Comparison of ENCODE assay signal across 1 cellular context in the genomic region with DNA sequence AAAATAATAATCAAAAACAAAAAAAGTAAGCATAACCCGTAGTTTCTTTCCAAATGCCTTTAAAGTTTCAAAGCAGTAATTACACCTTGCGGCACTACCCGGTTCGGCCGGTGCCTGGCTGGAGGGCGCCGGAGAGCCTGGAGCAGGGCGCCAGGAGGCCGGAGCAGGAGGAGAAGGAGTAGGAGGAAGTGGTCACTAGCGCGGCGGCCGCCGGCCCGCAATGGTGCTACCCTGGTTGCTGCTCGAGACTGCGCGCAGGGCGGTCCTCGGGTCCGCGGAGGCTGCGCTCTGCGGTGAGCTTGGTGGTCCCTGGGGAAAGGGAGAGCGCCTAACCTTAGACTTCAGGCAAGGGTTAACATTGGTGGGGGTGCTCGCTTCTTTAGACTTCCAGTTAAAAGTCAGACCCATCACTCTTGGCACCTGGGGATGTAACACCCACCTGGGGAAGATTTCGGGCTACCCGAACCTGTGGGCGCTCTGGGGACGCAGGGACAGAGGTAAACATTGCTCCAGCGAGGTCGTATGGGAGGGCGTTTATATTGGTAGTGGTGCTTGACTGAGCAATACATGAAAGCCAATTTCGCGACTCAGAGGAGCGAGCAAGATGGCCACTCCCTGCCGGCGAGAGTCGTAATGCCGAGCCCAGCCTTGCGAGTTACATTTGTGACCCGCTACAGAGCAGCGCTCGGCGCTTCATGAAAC.
TF ChIP-seq lines count a peak whose summit lies in the region.

No MANE protein-coding gene starts in this region.

TF ChIP-seq in HepG2, 621 proteins besides CTCF, POLR2A, EP300 and RAD21 (continued from another document and continues in another):
- TF ChIP-seq ZNF792 (CRISPR knock-in tag; IDR thresholded peaks at IDR 0.05) = peak; percentile 55; the same call in 1 of the 2 replicates
- TF ChIP-seq SAP130 (CRISPR knock-in tag; IDR thresholded peaks at IDR 0.05; ENCODE audit: low read depth) = peak; percentile 54
- no peak for TF ChIP-seq ZFP36 (IDR thresholded peaks at IDR 0.05; ENCODE audit: borderline replicate concordance, low read depth, low read length, partially characterized antibody)
- TF ChIP-seq, protein P1, sequence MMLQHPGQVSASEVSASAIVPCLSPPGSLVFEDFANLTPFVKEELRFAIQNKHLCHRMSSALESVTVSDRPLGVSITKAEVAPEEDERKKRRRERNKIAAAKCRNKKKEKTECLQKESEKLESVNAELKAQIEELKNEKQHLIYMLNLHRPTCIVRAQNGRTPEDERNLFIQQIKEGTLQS (CRISPR knock-in tag; IDR thresholded peaks at IDR 0.05) = no peak; the same call in 1 of the 2 replicates
- TF ChIP-seq NKX3-1 (CRISPR knock-in tag; IDR thresholded peaks at IDR 0.05) = no peak
- TF ChIP-seq, protein P2, sequence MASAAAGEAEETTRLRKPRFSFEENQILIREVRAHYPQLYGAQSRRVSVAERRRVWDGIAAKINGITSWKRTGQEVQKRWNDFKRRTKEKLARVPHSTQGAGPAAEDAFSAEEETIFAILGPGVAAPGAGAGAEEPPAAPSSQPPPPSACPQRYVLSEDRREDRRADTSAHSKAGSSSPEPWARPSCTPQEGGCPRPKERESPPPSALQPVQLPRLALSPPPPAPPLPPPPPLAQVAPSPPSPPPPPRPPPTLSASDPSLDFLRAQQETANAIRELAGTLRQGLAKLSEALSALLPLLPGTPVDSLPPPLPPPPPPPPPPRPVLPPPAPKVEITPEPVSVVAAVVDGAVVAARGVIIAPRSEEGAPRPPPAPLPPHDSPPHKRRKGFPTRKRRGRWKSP (CRISPR knock-in tag; IDR thresholded peaks at IDR 0.05) = peak; percentile 59
- TF ChIP-seq, protein P3, sequence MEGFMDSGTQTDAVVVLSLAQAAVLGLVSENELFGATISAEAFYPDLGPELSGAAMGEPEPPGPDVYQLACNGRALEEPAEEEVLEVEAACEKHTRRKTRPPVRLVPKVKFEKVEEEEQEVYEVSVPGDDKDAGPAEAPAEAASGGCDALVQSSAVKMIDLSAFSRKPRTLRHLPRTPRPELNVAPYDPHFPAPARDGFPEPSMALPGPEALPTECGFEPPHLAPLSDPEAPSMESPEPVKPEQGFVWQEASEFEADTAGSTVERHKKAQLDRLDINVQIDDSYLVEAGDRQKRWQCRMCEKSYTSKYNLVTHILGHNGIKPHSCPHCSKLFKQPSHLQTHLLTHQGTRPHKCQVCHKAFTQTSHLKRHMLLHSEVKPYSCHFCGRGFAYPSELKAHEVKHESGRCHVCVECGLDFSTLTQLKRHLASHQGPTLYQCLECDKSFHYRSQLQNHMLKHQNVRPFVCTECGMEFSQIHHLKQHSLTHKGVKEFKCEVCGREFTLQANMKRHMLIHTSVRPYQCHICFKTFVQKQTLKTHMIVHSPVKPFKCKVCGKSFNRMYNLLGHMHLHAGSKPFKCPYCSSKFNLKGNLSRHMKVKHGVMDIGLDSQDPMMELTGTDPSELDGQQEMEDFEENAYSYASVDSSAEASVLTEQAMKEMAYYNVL (CRISPR knock-in tag; IDR thresholded peaks at IDR 0.05; ENCODE audit: borderline replicate concordance) = no peak
- TF ChIP-seq, protein P4, sequence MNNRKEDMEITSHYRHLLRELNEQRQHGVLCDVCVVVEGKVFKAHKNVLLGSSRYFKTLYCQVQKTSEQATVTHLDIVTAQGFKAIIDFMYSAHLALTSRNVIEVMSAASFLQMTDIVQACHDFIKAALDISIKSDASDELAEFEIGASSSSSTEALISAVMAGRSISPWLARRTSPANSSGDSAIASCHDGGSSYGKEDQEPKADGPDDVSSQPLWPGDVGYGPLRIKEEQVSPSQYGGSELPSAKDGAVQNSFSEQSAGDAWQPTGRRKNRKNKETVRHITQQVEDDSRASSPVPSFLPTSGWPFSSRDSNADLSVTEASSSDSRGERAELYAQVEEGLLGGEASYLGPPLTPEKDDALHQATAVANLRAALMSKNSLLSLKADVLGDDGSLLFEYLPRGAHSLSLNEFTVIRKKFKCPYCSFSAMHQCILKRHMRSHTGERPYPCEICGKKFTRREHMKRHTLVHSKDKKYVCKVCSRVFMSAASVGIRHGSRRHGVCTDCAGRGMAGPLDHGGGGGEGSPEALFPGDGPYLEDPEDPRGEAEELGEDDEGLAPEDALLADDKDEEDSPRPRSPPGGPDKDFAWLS (CRISPR knock-in tag; IDR thresholded peaks at IDR 0.05; ENCODE audit: borderline replicate concordance) = no peak
- TF ChIP-seq SRSF1 (optimal IDR thresholded peaks at IDR 0.05; ENCODE audit: low read depth, low read length) = no peak
- TF ChIP-seq, protein P5, sequence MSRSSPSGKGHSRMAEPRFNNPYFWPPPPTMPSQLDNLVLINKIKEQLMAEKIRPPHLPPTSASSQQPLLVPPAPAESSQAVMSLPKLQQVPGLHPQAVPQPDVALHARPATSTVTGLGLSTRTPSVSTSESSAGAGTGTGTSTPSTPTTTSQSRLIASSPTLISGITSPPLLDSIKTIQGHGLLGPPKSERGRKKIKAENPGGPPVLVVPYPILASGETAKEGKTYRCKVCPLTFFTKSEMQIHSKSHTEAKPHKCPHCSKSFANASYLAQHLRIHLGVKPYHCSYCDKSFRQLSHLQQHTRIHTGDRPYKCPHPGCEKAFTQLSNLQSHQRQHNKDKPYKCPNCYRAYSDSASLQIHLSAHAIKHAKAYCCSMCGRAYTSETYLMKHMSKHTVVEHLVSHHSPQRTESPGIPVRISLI (CRISPR knock-in tag; IDR thresholded peaks at IDR 0.05; ENCODE audit: borderline replicate concordance) = no peak
- TF ChIP-seq, protein P6, sequence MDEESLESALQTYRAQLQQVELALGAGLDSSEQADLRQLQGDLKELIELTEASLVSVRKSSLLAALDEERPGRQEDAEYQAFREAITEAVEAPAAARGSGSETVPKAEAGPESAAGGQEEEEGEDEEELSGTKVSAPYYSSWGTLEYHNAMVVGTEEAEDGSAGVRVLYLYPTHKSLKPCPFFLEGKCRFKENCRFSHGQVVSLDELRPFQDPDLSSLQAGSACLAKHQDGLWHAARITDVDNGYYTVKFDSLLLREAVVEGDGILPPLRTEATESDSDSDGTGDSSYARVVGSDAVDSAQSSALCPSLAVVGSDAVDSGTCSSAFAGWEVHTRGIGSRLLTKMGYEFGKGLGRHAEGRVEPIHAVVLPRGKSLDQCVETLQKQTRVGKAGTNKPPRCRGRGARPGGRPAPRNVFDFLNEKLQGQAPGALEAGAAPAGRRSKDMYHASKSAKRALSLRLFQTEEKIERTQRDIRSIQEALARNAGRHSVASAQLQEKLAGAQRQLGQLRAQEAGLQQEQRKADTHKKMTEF (CRISPR knock-in tag; IDR thresholded peaks at IDR 0.05) = peak; percentile 83
- TF ChIP-seq, protein P7, sequence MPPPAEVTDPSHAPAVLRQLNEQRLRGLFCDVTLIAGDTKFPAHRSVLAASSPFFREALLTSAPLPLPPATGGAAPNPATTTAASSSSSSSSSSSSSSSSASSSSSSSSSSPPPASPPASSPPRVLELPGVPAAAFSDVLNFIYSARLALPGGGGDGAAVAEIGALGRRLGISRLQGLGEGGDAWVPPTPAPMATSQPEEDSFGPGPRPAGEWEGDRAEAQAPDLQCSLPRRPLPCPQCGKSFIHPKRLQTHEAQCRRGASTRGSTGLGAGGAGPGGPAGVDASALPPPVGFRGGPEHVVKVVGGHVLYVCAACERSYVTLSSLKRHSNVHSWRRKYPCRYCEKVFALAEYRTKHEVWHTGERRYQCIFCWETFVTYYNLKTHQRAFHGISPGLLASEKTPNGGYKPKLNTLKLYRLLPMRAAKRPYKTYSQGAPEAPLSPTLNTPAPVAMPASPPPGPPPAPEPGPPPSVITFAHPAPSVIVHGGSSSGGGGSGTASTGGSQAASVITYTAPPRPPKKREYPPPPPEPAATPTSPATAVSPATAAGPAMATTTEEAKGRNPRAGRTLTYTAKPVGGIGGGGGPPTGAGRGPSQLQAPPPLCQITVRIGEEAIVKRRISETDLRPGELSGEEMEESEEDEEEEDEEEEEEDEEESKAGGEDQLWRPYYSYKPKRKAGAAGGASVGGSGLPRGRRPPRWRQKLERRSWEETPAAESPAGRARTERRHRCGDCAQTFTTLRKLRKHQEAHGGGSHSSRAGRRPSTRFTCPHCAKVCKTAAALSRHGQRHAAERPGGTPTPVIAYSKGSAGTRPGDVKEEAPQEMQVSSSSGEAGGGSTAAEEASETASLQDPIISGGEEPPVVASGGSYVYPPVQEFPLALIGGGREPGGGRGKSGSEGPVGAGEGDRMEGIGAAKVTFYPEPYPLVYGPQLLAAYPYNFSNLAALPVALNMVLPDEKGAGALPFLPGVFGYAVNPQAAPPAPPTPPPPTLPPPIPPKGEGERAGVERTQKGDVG (CRISPR knock-in tag; IDR thresholded peaks at IDR 0.05; ENCODE audit: borderline replicate concordance) = peak; percentile 48; the same call in 1 of the 2 replicates
- TF ChIP-seq, protein P8, sequence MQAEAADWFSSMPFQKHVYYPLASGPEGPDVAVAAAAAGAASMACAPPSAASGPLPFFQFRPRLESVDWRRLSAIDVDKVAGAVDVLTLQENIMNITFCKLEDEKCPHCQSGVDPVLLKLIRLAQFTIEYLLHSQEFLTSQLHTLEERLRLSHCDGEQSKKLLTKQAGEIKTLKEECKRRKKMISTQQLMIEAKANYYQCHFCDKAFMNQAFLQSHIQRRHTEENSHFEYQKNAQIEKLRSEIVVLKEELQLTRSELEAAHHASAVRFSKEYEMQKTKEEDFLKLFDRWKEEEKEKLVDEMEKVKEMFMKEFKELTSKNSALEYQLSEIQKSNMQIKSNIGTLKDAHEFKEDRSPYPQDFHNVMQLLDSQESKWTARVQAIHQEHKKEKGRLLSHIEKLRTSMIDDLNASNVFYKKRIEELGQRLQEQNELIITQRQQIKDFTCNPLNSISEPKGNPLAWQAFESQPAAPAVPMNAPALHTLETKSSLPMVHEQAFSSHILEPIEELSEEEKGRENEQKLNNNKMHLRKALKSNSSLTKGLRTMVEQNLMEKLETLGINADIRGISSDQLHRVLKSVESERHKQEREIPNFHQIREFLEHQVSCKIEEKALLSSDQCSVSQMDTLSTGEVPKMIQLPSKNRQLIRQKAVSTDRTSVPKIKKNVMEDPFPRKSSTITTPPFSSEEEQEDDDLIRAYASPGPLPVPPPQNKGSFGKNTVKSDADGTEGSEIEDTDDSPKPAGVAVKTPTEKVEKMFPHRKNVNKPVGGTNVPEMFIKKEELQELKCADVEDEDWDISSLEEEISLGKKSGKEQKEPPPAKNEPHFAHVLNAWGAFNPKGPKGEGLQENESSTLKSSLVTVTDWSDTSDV (CRISPR knock-in tag; IDR thresholded peaks at IDR 0.05) = no peak
- no peak for TF ChIP-seq NFRKB (IDR thresholded peaks at IDR 0.05)
- TF ChIP-seq GFI1 (CRISPR knock-in tag; IDR thresholded peaks at IDR 0.05; ENCODE audit: borderline replicate concordance) = no peak
- TF ChIP-seq, protein P9, sequence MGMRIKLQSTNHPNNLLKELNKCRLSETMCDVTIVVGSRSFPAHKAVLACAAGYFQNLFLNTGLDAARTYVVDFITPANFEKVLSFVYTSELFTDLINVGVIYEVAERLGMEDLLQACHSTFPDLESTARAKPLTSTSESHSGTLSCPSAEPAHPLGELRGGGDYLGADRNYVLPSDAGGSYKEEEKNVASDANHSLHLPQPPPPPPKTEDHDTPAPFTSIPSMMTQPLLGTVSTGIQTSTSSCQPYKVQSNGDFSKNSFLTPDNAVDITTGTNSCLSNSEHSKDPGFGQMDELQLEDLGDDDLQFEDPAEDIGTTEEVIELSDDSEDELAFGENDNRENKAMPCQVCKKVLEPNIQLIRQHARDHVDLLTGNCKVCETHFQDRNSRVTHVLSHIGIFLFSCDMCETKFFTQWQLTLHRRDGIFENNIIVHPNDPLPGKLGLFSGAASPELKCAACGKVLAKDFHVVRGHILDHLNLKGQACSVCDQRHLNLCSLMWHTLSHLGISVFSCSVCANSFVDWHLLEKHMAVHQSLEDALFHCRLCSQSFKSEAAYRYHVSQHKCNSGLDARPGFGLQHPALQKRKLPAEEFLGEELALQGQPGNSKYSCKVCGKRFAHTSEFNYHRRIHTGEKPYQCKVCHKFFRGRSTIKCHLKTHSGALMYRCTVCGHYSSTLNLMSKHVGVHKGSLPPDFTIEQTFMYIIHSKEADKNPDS (CRISPR knock-in tag; IDR thresholded peaks at IDR 0.05) = no peak
- no peak for TF ChIP-seq ZNF354B (CRISPR knock-in tag; IDR thresholded peaks at IDR 0.05)
- TF ChIP-seq, protein P10, sequence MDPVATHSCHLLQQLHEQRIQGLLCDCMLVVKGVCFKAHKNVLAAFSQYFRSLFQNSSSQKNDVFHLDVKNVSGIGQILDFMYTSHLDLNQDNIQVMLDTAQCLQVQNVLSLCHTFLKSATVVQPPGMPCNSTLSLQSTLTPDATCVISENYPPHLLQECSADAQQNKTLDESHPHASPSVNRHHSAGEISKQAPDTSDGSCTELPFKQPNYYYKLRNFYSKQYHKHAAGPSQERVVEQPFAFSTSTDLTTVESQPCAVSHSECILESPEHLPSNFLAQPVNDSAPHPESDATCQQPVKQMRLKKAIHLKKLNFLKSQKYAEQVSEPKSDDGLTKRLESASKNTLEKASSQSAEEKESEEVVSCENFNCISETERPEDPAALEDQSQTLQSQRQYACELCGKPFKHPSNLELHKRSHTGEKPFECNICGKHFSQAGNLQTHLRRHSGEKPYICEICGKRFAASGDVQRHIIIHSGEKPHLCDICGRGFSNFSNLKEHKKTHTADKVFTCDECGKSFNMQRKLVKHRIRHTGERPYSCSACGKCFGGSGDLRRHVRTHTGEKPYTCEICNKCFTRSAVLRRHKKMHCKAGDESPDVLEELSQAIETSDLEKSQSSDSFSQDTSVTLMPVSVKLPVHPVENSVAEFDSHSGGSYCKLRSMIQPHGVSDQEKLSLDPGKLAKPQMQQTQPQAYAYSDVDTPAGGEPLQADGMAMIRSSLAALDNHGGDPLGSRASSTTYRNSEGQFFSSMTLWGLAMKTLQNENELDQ (CRISPR knock-in tag; IDR thresholded peaks at IDR 0.05; ENCODE audit: borderline replicate concordance) = no peak
- no peak for TF ChIP-seq ZFP36L1 (CRISPR knock-in tag; IDR thresholded peaks at IDR 0.05)
- TF ChIP-seq ZNF644 (CRISPR knock-in tag; IDR thresholded peaks at IDR 0.05; ENCODE audit: low read depth) = no peak
- no peak for TF ChIP-seq ZNF761 (CRISPR knock-in tag; conservative IDR thresholded peaks at IDR 0.05)
- peak; percentile 72; the same call in 1 of the 2 replicates for TF ChIP-seq ERF (CRISPR knock-in tag; IDR thresholded peaks at IDR 0.05)
- TF ChIP-seq, protein P11, sequence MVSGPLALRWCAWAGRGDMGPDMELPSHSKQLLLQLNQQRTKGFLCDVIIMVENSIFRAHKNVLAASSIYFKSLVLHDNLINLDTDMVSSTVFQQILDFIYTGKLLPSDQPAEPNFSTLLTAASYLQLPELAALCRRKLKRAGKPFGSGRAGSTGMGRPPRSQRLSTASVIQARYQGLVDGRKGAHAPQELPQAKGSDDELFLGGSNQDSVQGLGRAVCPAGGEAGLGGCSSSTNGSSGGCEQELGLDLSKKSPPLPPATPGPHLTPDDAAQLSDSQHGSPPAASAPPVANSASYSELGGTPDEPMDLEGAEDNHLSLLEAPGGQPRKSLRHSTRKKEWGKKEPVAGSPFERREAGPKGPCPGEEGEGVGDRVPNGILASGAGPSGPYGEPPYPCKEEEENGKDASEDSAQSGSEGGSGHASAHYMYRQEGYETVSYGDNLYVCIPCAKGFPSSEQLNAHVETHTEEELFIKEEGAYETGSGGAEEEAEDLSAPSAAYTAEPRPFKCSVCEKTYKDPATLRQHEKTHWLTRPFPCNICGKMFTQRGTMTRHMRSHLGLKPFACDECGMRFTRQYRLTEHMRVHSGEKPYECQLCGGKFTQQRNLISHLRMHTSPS (CRISPR knock-in tag; IDR thresholded peaks at IDR 0.05; ENCODE audit: low read depth) = no peak
- no peak for TF ChIP-seq TAF15 (IDR thresholded peaks at IDR 0.05; ENCODE audit: low read depth, low read length, poor library complexity, severe bottlenecking)
- no peak for TF ChIP-seq AKAP8 (CRISPR knock-in tag; IDR thresholded peaks at IDR 0.05)
- 0 out of 2 replicates have a peak, but pooled peaks have one; percentile 12 for TF ChIP-seq GATAD2A (CRISPR knock-in tag; IDR thresholded peaks at IDR 0.05)
